ENCODE assay signal across 2 cellular contexts in genomic region chr7:6789353-6789752, GRCh38. TPM values are rescaled to one million over a fixed set of nuclear protein-coding genes. Genes with fewer than 3 reads are reported as not detected.
"Had no signal": no experiment of that assay in that cellular context is flagged by ENCODE, and none has a peak within 500 bp of the region (broad histone marks: within the 10 kb centered on the region; RNA-seq: fewer than 3 reads in every experiment).

No MANE protein-coding gene starts in this region.

RNA-seq across cellular contexts. Expression of gene RSPH10B2, which starts 35.5 kb away (rescaled TPM):
- total RNA-seq: activated T-helper 2 cell treated with anti-CD3 and anti-CD28 coated beads, Interferon-gamma antibody, Interleukin-2, Interleukin-4, amounts not matched to agents 10 μg/mL and 5 μg/mL and 100 μg/mL, durations not matched to agents 14 hours and 24 hours and 36 hours; ascending aorta had no signal
